ENCODE assay signal across 2 cellular contexts in genomic region chr4:41176357-41176756, GRCh38.
TF ChIP-seq lines count a peak whose summit lies in the region.

No MANE protein-coding gene starts in this region.

TF ChIP-seq in A549, 52 proteins besides CTCF, POLR2A, EP300 and RAD21 (continued from another document):
- TF ChIP-seq NPAS2 (CRISPR knock-in tag; IDR thresholded peaks at IDR 0.05; ENCODE audit: borderline replicate concordance) = no peak
- TF ChIP-seq, protein P1, sequence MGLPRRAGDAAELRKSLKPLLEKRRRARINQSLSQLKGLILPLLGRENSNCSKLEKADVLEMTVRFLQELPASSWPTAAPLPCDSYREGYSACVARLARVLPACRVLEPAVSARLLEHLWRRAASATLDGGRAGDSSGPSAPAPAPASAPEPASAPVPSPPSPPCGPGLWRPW (IDR thresholded peaks at IDR 0.05) = no peak
- TF ChIP-seq PHF8 (IDR thresholded peaks at IDR 0.05; ENCODE audit: borderline replicate concordance, low read depth) = no peak
- no peak for TF ChIP-seq CHD2 (IDR thresholded peaks at IDR 0.05; ENCODE audit: low read length, partially characterized antibody)
- TF ChIP-seq KDM1A (IDR thresholded peaks at IDR 0.05; ENCODE audit: low read depth) = no peak
- TF ChIP-seq HMGXB4 (CRISPR knock-in tag; IDR thresholded peaks at IDR 0.05; ENCODE audit: borderline replicate concordance) = no peak
- TF ChIP-seq RNF2 (IDR thresholded peaks at IDR 0.05; ENCODE audit: borderline replicate concordance, low read depth) = no peak
- no peak for TF ChIP-seq MYC (IDR thresholded peaks at IDR 0.05; ENCODE audit: borderline replicate concordance, low read length)
- TF ChIP-seq RARB (CRISPR knock-in tag; IDR thresholded peaks at IDR 0.05) = no peak
- no peak for TF ChIP-seq EHMT2 (IDR thresholded peaks at IDR 0.05; ENCODE audit: low read depth)
- no peak for TF ChIP-seq FOXS1 (CRISPR knock-in tag; IDR thresholded peaks at IDR 0.05)
- TF ChIP-seq USF2 (IDR thresholded peaks at IDR 0.05) = no peak

TF ChIP-seq in HepG2, 621 proteins besides CTCF, POLR2A, EP300 and RAD21 (continued from another document):
- TF ChIP-seq ZNF280D (CRISPR knock-in tag; IDR thresholded peaks at IDR 0.05) (no peak), ZSCAN25 (CRISPR knock-in tag; IDR thresholded peaks at IDR 0.05) (no peak), ZNF788 (CRISPR knock-in tag; IDR thresholded peaks at IDR 0.05; ENCODE audit: borderline replicate concordance) (no peak), HNF4A (CRISPR knock-in tag; IDR thresholded peaks at IDR 0.05) (peak; percentile 28; the same call in 1 of the 2 replicates), ZNF124 (CRISPR knock-in tag; IDR thresholded peaks at IDR 0.05) (no peak), NR2F6 (IDR thresholded peaks at IDR 0.05) (no peak), NR2F6 (CRISPR knock-in tag; IDR thresholded peaks at IDR 0.05) (no peak), NCOR1 (IDR thresholded peaks at IDR 0.05; ENCODE audit: borderline replicate concordance, low read length) (peak; percentile 49; the same call in 1 of the 2 replicates)
